In the genomic region with DNA sequence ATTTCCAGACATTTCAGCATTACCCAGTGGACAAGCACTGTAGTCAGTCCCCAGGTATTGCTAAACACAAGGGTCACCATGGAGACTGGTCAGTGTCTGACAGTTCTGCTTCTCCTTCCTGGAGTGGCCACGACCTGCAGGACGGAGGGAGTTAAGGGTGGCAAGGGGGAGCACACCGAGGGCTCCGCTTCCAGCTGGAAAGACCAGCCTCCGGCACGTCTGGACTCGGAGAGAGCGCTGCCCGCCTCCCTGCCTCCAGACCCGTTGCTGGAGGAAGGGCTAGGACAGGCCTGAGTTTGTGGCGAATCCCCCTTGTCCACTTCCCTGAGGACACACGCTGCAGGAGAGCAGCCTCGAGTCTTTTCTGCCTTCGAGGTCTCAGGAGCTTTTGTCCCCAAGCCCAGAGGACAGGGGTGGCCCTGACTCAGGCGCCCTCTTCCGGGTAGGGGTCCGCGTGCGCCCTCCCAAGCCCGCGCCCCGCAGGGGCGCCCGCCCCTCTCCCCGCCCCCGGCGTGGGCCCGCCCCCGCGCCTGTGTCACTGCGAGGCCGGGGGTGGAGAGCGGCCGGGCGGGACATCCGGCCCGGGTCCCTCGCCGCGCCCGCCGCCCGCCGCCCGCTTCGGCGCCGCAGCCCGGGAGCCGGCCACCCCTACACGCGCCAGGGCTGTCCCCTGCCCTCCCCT, we compare ENCODE assay signal across 8 cellular contexts. TPM values are rescaled to one million over a fixed set of nuclear protein-coding genes. Genes with fewer than 3 reads are reported as not detected.
DNase-seq lines count a peak whose midpoint lies in the region; ATAC-seq and TF ChIP-seq lines count a peak whose summit lies in the region.

A gene with protein sequence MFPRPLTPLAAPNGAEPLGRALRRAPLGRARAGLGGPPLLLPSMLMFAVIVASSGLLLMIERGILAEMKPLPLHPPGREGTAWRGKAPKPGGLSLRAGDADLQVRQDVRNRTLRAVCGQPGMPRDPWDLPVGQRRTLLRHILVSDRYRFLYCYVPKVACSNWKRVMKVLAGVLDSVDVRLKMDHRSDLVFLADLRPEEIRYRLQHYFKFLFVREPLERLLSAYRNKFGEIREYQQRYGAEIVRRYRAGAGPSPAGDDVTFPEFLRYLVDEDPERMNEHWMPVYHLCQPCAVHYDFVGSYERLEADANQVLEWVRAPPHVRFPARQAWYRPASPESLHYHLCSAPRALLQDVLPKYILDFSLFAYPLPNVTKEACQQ (plus strand): TSS at position 562 of the 682 bp plus-strand sequence. CDS start 230 bp downstream, outside the sequence.

- no peaks in the 10 kb centered on the region for H3K9me3 Mint-ChIP-seq in activated T-cell treated with anti-CD3 and anti-CD28 coated beads, Interleukin-2, amount 50 U/mL, for 72 hours

- no peak for TF ChIP-seq CTCF in 22Rv1 (IDR thresholded peaks at IDR 0.05)
- TF ChIP-seq CTCF in GM12875 (IDR thresholded peaks at IDR 0.05; ENCODE audit: borderline replicate concordance, insufficient read depth, low read depth, low read length): no peak
- no peak for TF ChIP-seq CTCF in OCI-LY7 (conservative IDR thresholded peaks at IDR 0.05; ENCODE audit: low read length)
- no peak for TF ChIP-seq CTCF in esophagus squamous epithelium (IDR thresholded peaks at IDR 0.05)

- 0 to 7% methylated on average over 3 to 4 of the region's 52 CpGs for WGBS in esophagus squamous epithelium, 2 donors

- DNase-seq in OCI-LY7 (ENCODE audit: low spot score) (peak; percentile 64), esophagus squamous epithelium (lab: John Stamatoyannopoulos, UW) (no peak)
- DNase-seq in activated T-cell treated with anti-CD3 and anti-CD28 coated beads, Interleukin-2, amount 50 U/mL, for 72 hours: peak; percentile 59 to 75

- no peaks in the 10 kb centered on the region for H4K20me1 ChIP-seq in OCI-LY7 (ENCODE audit: insufficient read depth, low read length)

- ATAC-seq in HG03066 (IDR thresholded peaks at IDR 0.05; ENCODE audit: low read depth, unreplicated experiment): peak; percentile 56
- ATAC-seq in activated T-cell treated with anti-CD3 and anti-CD28 coated beads, Interleukin-2, amount 50 U/mL, for 72 hours (replicated peaks in 1 of 2): peak; percentile 83 to 86

- no TSS peak for BruUV-seq in OCI-LY7 (replicated peaks; lab: Mats Ljungman, UMichigan)

- H3K9me3 ChIP-seq in OCI-LY7 (ENCODE audit: low read length) (no peaks in the 10 kb centered on the region), esophagus squamous epithelium (no peaks in the 10 kb centered on the region), muscle layer of duodenum (ENCODE audit: control insufficient read depth in 1 of 2, low read length in 2 of 2) (no peaks in the 10 kb centered on the region), subcutaneous abdominal adipose tissue (ENCODE audit: control insufficient read depth in 5 of 5, low read length in 5 of 5) (no peaks in the 10 kb centered on the region)

- H3K27ac Mint-ChIP-seq in activated T-cell treated with anti-CD3 and anti-CD28 coated beads, Interleukin-2, amount 50 U/mL, for 72 hours: peak within 1 kb of the TSS; percentile 72

- POLR2A ChIA-PET in OCI-LY7 (lab: Charles Lee): interaction anchor here (1.0 to 1.6 kb wide), 2 partner anchors 30 to 64 kb away, joined by 3 to 4 read pairs; a partner anchor contains a TSS

- no peaks in the 10 kb centered on the region for H3K27me3 ChIP-seq in esophagus squamous epithelium
- no peaks in the 10 kb centered on the region for H3K27me3 ChIP-seq in muscle layer of duodenum (ENCODE audit: low read depth, low read length)
- H3K27me3 ChIP-seq in subcutaneous abdominal adipose tissue (ENCODE audit: control insufficient read depth in 5 of 5, insufficient read depth in 4 of 5, low read length in 5 of 5): no peaks in the 10 kb centered on the region

- peak within 1 kb of the TSS; percentile 90 to 95 for H3K4me3 Mint-ChIP-seq in activated T-cell treated with anti-CD3 and anti-CD28 coated beads, Interleukin-2, amount 50 U/mL, for 72 hours

- H3K9ac ChIP-seq in subcutaneous abdominal adipose tissue (ENCODE audit: low read length in 5 of 5): peak within 1 kb of the TSS; percentile 72 to 93 (median 87)

- H2AFZ ChIP-seq in OCI-LY7 (ENCODE audit: low read length): peak within 1 kb of the TSS; percentile 3; the same call in 1 of the 2 replicates

- CTCF ChIA-PET in OCI-LY7 (lab: Charles Lee; ENCODE audit: unreplicated experiment): no interaction called here

- H3K27me3 Mint-ChIP-seq in activated T-cell treated with anti-CD3 and anti-CD28 coated beads, Interleukin-2, amount 50 U/mL, for 72 hours (ENCODE audit: low read depth): no peaks in the 10 kb centered on the region

- H3K36me3 ChIP-seq in OCI-LY7 (ENCODE audit: insufficient read depth, low read length) (peaks cover 14% of the 10 kb centered on the region; the same call in 1 of the 2 replicates), esophagus squamous epithelium (peaks cover 0 to 18% (median 2%) of the 10 kb centered on the region in 3 donors), muscle layer of duodenum (ENCODE audit: control insufficient read depth in 1 of 2, insufficient read depth in 2 of 2, low read length in 2 of 2) (peaks cover under 1 to 20% of the 10 kb centered on the region in 2 donors), subcutaneous abdominal adipose tissue (ENCODE audit: control insufficient read depth in 5 of 5, insufficient read depth in 5 of 5, low read length in 5 of 5) (peaks cover 0 to 18% (median 14%) of the 10 kb centered on the region in 5 donors)

- no peak for TF ChIP-seq POLR2A in esophagus squamous epithelium (IDR thresholded peaks at IDR 0.05)

- H3K79me2 ChIP-seq in OCI-LY7 (ENCODE audit: insufficient read depth, low read depth, low read length): no peaks in the 10 kb centered on the region

- peaks cover 32% of the 10 kb centered on the region for H3K4me1 Mint-ChIP-seq in activated T-cell treated with anti-CD3 and anti-CD28 coated beads, Interleukin-2, amount 50 U/mL, for 72 hours (ENCODE audit: low read depth)

- H3K27ac ChIP-seq in 22Rv1 (peak within 1 kb of the TSS; percentile 74), OCI-LY7 (ENCODE audit: low read depth, low read length, poor library complexity, severe bottlenecking) (no peak within 1 kb of the TSS), esophagus squamous epithelium (peak within 1 kb of the TSS; percentile 84 to 96 (median 90)), muscle layer of duodenum (ENCODE audit: low read length) (peak within 1 kb of the TSS; percentile 67), subcutaneous abdominal adipose tissue (ENCODE audit: low read depth, low read length) (peak within 1 kb of the TSS; percentile 79)

- peak within 1 kb of the TSS; percentile 79 for H3K4me2 ChIP-seq in OCI-LY7 (ENCODE audit: low read length)

- H3K4me3 ChIP-seq in GM12875 (ENCODE audit: low read depth, low read length): peak within 1 kb of the TSS; percentile 80
- H3K4me3 ChIP-seq in OCI-LY7 (ENCODE audit: low read depth, low read length, poor library complexity, severe bottlenecking): peak within 1 kb of the TSS; percentile 70
- H3K4me3 ChIP-seq in esophagus squamous epithelium: peak within 1 kb of the TSS; percentile 63 to 95 (median 80)
- peak within 1 kb of the TSS; percentile 71 to 91 for H3K4me3 ChIP-seq in muscle layer of duodenum (ENCODE audit: low read depth in 1 of 2, low read length in 2 of 2)
- H3K4me3 ChIP-seq in subcutaneous abdominal adipose tissue (ENCODE audit: low read depth in 1 of 5, low read length in 5 of 5): peak within 1 kb of the TSS; percentile 84 to 96 (median 88)

- intact Hi-C loops in OCI-LY7 (cut with micrococcal nuclease; ENCODE audit: unreplicated experiment) (no loop called here), esophagus squamous epithelium (cut with DNase I) (no loop called here)

- no peaks in the 10 kb centered on the region for H3K9me2 ChIP-seq in OCI-LY7 (ENCODE audit: insufficient read depth, low read length)

- no peaks in the 10 kb centered on the region for H3K4me1 ChIP-seq in OCI-LY7 (ENCODE audit: insufficient read depth, low read length, poor library complexity, severe bottlenecking)
- peaks cover 16 to 45% (median 17%) of the 10 kb centered on the region in 3 donors for H3K4me1 ChIP-seq in esophagus squamous epithelium
- H3K4me1 ChIP-seq in muscle layer of duodenum (ENCODE audit: control insufficient read depth in 1 of 2, insufficient read depth in 2 of 2, low read length in 2 of 2): peaks cover 5 to 19% of the 10 kb centered on the region in 2 donors
- H3K4me1 ChIP-seq in subcutaneous abdominal adipose tissue (ENCODE audit: control insufficient read depth in 5 of 5, insufficient read depth in 5 of 5, low read length in 5 of 5): peaks cover 4 to 31% (median 22%) of the 10 kb centered on the region in 5 donors

- H3K36me3 Mint-ChIP-seq in activated T-cell treated with anti-CD3 and anti-CD28 coated beads, Interleukin-2, amount 50 U/mL, for 72 hours (ENCODE audit: insufficient read depth in 2 of 2): no peaks in the 10 kb centered on the region

RNA-seq across cellular contexts. Expression of the gene that starts here (rescaled TPM):
- 5.6 and 7.3 TPM in 2 replicates for total RNA-seq in OCI-LY7 (2014; rRNA removed; shearing (Covaris generic))
- total RNA-seq in OCI-LY7 (2022) (13.6 and 15.3 TPM in 2 replicates), esophagus squamous epithelium (1 to 10 TPM; 2.9 to 7.4 (median 5.2) TPM)
- total RNA-seq in activated T-cell treated with anti-CD3 and anti-CD28 coated beads, Interleukin-2, amount 50 U/mL, for 72 hours: 1 to 10 TPM; 9.5 to 9.7 TPM
